15 cellular contexts compared by ENCODE assay signal in genomic region chr7:91436655-91437054, GRCh38.
A peak's percentile ranks its signal among the peaks of the same experiment; 100 is the strongest.
DNase-seq lines count a peak whose midpoint lies in the region; ATAC-seq and TF ChIP-seq lines count a peak whose summit lies in the region.
"Had no signal": no experiment of that assay in that cellular context is flagged by ENCODE, and none has a peak within 500 bp of the region (broad histone marks: within the 10 kb centered on the region; RNA-seq: fewer than 3 reads in every experiment).

No MANE protein-coding gene starts in this region.

- ATAC-seq in body of pancreas (no peak), GM21723 (IDR thresholded peaks at IDR 0.05; ENCODE audit: unreplicated experiment) (no peak), GM21737 (IDR thresholded peaks at IDR 0.05; ENCODE audit: unreplicated experiment) (no peak), HG02981 (IDR thresholded peaks at IDR 0.05; ENCODE audit: unreplicated experiment) (no peak)
- ATAC-seq: gastroesophageal sphincter, PC-3 had no signal

- no peak overlapping the region for H3K4me3 ChIP-seq in body of pancreas
- H3K4me3 ChIP-seq: gastroesophageal sphincter, suprapubic skin had no signal

- no peak for TF ChIP-seq POLR2A in body of pancreas (IDR thresholded peaks at IDR 0.05)

- H3K27ac ChIP-seq in body of pancreas: no peak overlapping the region
- H3K27ac ChIP-seq: gastroesophageal sphincter, suprapubic skin, VCaP had no signal

- WGBS in body of pancreas, 2 donors: 28 to 36% methylated on average over 5 of the region's 5 CpGs

- no peaks in the 10 kb centered on the region for H3K36me3 ChIP-seq in body of pancreas (replicated peaks in 1 of 2; ENCODE audit: insufficient read depth in 1 of 2, low read depth in 2 of 2)
- H3K36me3 ChIP-seq: gastroesophageal sphincter, suprapubic skin had no signal

- intact Hi-C loops in body of pancreas (cut with DNase I): no loop called here

- no peaks in the 10 kb centered on the region for H3K27me3 ChIP-seq in body of pancreas
- H3K27me3 ChIP-seq: gastroesophageal sphincter, suprapubic skin had no signal

- DNase-seq in D341Med (ENCODE audit: low spot score) (peak; percentile 31), NCI-H128 (lab: John Stamatoyannopoulos, UW; ENCODE audit: unreplicated experiment) (peak; percentile 62), NCI-H2171 treated with DMSO at 0.1 percent for 48 hours (lab: John Stamatoyannopoulos, UW) (peak; percentile 100), SHP77 (lab: John Stamatoyannopoulos, UW) (peak; percentile 69), body of pancreas (no peak)
- DNase-seq: amniotic stem cell, GOT3, nephron progenitor cell, PC-3 had no signal

- no peak for TF ChIP-seq CTCF in body of pancreas (IDR thresholded peaks at IDR 0.05)

- H3K4me1 ChIP-seq in body of pancreas: no peaks in the 10 kb centered on the region
- H3K4me1 ChIP-seq: gastroesophageal sphincter, suprapubic skin had no signal

- peaks cover 0 to 6% (median 0%) of the 10 kb centered on the region in 3 donors for H3K9me3 ChIP-seq in body of pancreas
- H3K9me3 ChIP-seq: suprapubic skin had no signal

Comparison
In these comparisons a context has a peak if more than half of its experiments do, and no peak if none do; other contexts are left out.
1. DNase-seq: peak in D341Med (single experiment), NCI-H128 (single experiment), NCI-H2171 treated with DMSO at 0.1 percent for 48 hours (single experiment) and SHP77 (2 of 2); none in body of pancreas (0 of 4).